Comparison of ENCODE assay signal across 29 cellular contexts in the genomic region with DNA sequence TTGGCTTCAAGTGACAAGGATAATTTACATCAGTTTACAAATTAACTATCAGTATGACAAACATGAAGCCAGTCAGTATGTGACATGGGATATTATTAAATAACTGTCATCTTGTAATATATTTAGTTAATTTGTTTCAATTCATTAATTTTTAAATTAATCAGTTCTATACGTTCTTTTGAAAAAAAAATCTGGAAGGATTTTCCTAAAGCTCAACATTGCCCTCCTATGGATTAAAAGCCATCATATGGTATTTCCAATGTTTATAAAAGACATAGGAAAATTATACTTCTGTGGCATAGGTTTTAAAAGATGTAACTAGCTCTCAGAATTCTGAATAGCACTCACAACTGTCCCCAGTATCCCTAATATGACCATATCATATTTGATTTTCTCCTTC.
A peak's percentile ranks its signal among the peaks of the same experiment; 100 is the strongest.
DNase-seq lines count a peak whose midpoint lies in the region; TF ChIP-seq lines count a peak whose summit lies in the region.
"Had no signal": no experiment of that assay in that cellular context is flagged by ENCODE, and none has a peak within 500 bp of the region (broad histone marks: within the 10 kb centered on the region; RNA-seq: fewer than 3 reads in every experiment).

No MANE protein-coding gene starts in this region.

- CTCF ChIA-PET in HEK293T (lab: Yijun Ruan, JAX): no interaction called here

- H3K4me3 ChIP-seq in breast epithelium: no peak overlapping the region
- no peak overlapping the region for H3K4me3 ChIP-seq in LNCaP clone FGC (ENCODE audit: low read depth, low read length)
- no peak overlapping the region for H3K4me3 ChIP-seq in fibroblast of mammary gland (ENCODE audit: control insufficient read depth, low read depth, low read length)
- H3K4me3 ChIP-seq: BLaER1 treated with 17β-estradiol and CSF1 and Interleukin-3, amounts not matched to agents 10 nM and 100 nM; body of pancreas; heart left ventricle; lung; SK-N-MC; smooth muscle cell; stomach; thyroid gland had no signal

- intact Hi-C loops in breast epithelium (cut with DNase I; ENCODE audit: low total_unique reads): loop anchor here (10.0 kb wide), 1 partner anchor 1778 kb away; no protein-coding TSS in a partner anchor

- no peaks in the 10 kb centered on the region for H3K27me3 ChIP-seq in breast epithelium
- H3K27me3 ChIP-seq: BLaER1 treated with 17β-estradiol and CSF1 and Interleukin-3, amounts not matched to agents 10 nM and 100 nM; body of pancreas; heart left ventricle; stomach; thyroid gland had no signal

- no peaks in the 10 kb centered on the region for H3K4me1 ChIP-seq in breast epithelium
- H3K4me1 ChIP-seq: BLaER1 treated with 17β-estradiol and CSF1 and Interleukin-3, amounts not matched to agents 10 nM and 100 nM; body of pancreas; Caco-2; heart left ventricle; stomach; thyroid gland had no signal

- peaks cover 0 to 11% of the 10 kb centered on the region in 2 donors for H3K9me3 ChIP-seq in breast epithelium
- H3K9me3 ChIP-seq: body of pancreas, Caco-2, thyroid gland had no signal

- no peak overlapping the region for H3K27ac ChIP-seq in breast epithelium
- H3K27ac ChIP-seq: BLaER1 treated with 17β-estradiol and CSF1 and Interleukin-3, amounts not matched to agents 10 nM and 100 nM; body of pancreas; epithelial cell of prostate; heart left ventricle; SK-N-MC; stomach; thyroid gland had no signal

- TF ChIP-seq CTCF in breast epithelium (IDR thresholded peaks at IDR 0.05) (no peak), LNCaP clone FGC (IDR thresholded peaks at IDR 0.05; ENCODE audit: control insufficient read depth, extremely low read depth, insufficient read depth) (peak; percentile 28; the same call in 1 of the 2 replicates), fibroblast of mammary gland (conservative IDR thresholded peaks at IDR 0.05; ENCODE audit: control insufficient read depth, insufficient read depth, low read depth, low read length) (peak; percentile 17)

- POLR2A ChIA-PET in HEK293T (lab: Yijun Ruan, JAX): no interaction called here

- DNase-seq in T47D (ENCODE audit: low read depth in 1 of 2, low spot score in 1 of 2): peak; percentile 13 to 22
- no peak for DNase-seq in breast epithelium (ENCODE audit: low spot score in 2 of 2)
- DNase-seq in LNCaP clone FGC (ENCODE audit: low read depth): no peak
- no peak for DNase-seq in fibroblast of mammary gland (ENCODE audit: low read depth)
- no peak for DNase-seq in central memory CD4-positive, alpha-beta T cell
- no peak for DNase-seq in NCI-H1694 (lab: John Stamatoyannopoulos, UW)
- no peak for DNase-seq in globus pallidus (ENCODE audit: low spot score)
- DNase-seq in HEK293T (ENCODE audit: extremely low spot score): no peak
- DNase-seq: activated CD4-positive, alpha-beta T cell treated with anti-CD3 and anti-CD28 coated beads for 1 hour; activated CD8-positive, alpha-beta memory T cell treated with anti-CD3 and anti-CD28 coated beads for 24 hours; activated gamma-delta T cell treated with Interleukin-2 at 50 U/mL for 16 hours; activated T-cell treated with anti-CD3 and anti-CD28 coated beads, Interleukin-2, amount 50 U/mL, for 24 hours; body of pancreas; Caco-2; HCEC 1CT; heart left ventricle; Karpas-422; MV-4-11; natural killer cell; NCI-H226; retina; stimulated activated CD4-positive, alpha-beta T cell treated with anti-CD3 and anti-CD28 coated beads, Interleukin-1b, Interleukin-23, amount 100 ng/mL, for 48 hours; stomach; thyroid gland had no signal

- in situ Hi-C loops in T47D (cut with HindIII; ENCODE audit: low pct_unique_long_range_greater_than_20kb, low sequenced_read_pairs): no loop called here

- no peaks in the 10 kb centered on the region for H3K36me3 ChIP-seq in breast epithelium
- H3K36me3 ChIP-seq: BLaER1 treated with 17β-estradiol and CSF1 and Interleukin-3, amounts not matched to agents 10 nM and 100 nM; heart left ventricle; stomach; thyroid gland had no signal

- TF ChIP-seq POLR2A in breast epithelium (IDR thresholded peaks at IDR 0.05): no peak

TF ChIP-seq in HEK293T, 16 proteins besides CTCF, POLR2A, EP300 and RAD21:
- no peak for TF ChIP-seq CTBP1 (IDR thresholded peaks at IDR 0.05; ENCODE audit: borderline replicate concordance)
- TF ChIP-seq NFRKB (IDR thresholded peaks at IDR 0.05): no peak

Comparison
In these comparisons a context has a peak if more than half of its experiments do, and no peak if none do; other contexts are left out.
1. DNase-seq: peak in T47D (2 of 2); none in breast epithelium (0 of 2), LNCaP clone FGC (single experiment), fibroblast of mammary gland (single experiment), central memory CD4-positive, alpha-beta T cell (single experiment), NCI-H1694 (single experiment), globus pallidus (single experiment) and HEK293T (single experiment).
2. CTCF ChIP-seq: peak in LNCaP clone FGC (single experiment) and fibroblast of mammary gland (single experiment); none in breast epithelium (0 of 3).